10 cellular contexts compared by ENCODE assay signal in the genomic region with DNA sequence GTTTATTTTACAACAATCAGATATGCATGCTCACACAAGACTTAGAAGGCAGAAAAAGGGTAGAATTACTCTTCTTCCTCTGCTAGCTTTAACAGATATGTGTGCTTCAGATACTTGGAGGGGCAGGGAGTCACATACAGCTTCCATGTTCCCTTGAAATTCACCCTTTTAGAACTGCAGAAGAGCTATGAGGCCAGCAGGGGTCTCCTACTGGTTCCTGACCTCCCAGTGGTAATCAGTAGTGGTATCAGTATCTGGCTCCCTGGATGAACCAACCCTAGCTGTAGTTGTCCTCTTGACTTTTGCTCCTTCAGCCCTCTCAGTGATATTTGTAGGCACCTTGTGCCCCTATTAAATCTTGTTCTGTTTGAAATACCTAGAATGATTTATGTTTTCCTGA.
DNase-seq lines count a peak whose midpoint lies in the region; ATAC-seq and TF ChIP-seq lines count a peak whose summit lies in the region.
"Had no signal": no experiment of that assay in that cellular context is flagged by ENCODE, and none has a peak within 500 bp of the region (broad histone marks: within the 10 kb centered on the region; RNA-seq: fewer than 3 reads in every experiment).

No MANE protein-coding gene starts in this region.

- peaks cover 14% of the 10 kb centered on the region for H3K4me1 ChIP-seq in MM.1S (ENCODE audit: low read length)

- peaks cover 20% of the 10 kb centered on the region for H3K27me3 Mint-ChIP-seq in activated CD8-positive, alpha-beta memory T cell treated with anti-CD3 and anti-CD28 coated beads, Interleukin-2, amount 10 ng/mL, durations not matched to agents 7 days and 5 days
- peaks cover 13% of the 10 kb centered on the region for H3K27me3 Mint-ChIP-seq in chondrocyte (ENCODE audit: low read depth)
- H3K27me3 Mint-ChIP-seq in CD4-positive, alpha-beta T cell: peaks cover 37% of the 10 kb centered on the region

- TF ChIP-seq CTCF in MM.1S (IDR thresholded peaks at IDR 0.05; ENCODE audit: low read length): peak; percentile 34
- peak; percentile 41 for TF ChIP-seq CTCF in chondrocyte (IDR thresholded peaks at IDR 0.05)
- TF ChIP-seq CTCF in CD4-positive, alpha-beta T cell (IDR thresholded peaks at IDR 0.05): no peak

- no peaks in the 10 kb centered on the region for H3K9me3 ChIP-seq in MM.1S (replicated peaks; ENCODE audit: insufficient read depth, low read length)
- peaks cover 4% of the 10 kb centered on the region for H3K9me3 ChIP-seq in CD4-positive, alpha-beta T cell (ENCODE audit: control insufficient read depth, low read length)

- no peak overlapping the region for H2AFZ ChIP-seq in MM.1S (ENCODE audit: low read length)

- POLR2A ChIA-PET in CD4-positive, alpha-beta T cell (lab: Charles Lee): no interaction called here

- no peak overlapping the region for H3K4me3 Mint-ChIP-seq in activated CD8-positive, alpha-beta memory T cell treated with anti-CD3 and anti-CD28 coated beads, Interleukin-2, amount 10 ng/mL, durations not matched to agents 7 days and 5 days
- H3K4me3 Mint-ChIP-seq in chondrocyte (ENCODE audit: unreplicated experiment): no peak overlapping the region
- no peak overlapping the region for H3K4me3 Mint-ChIP-seq in stimulated activated effector memory CD8-positive, alpha-beta T cell treated with anti-CD3 and anti-CD28 coated beads, Interleukin-12 subunit alpha, Interleukin-12 subunit beta, amount 100 ng/mL, for 72 hours
- no peak overlapping the region for H3K4me3 Mint-ChIP-seq in CD4-positive, alpha-beta T cell
- H3K4me3 Mint-ChIP-seq: central memory CD8-positive, alpha-beta T cell had no signal

- intact Hi-C loops in CD4-positive, alpha-beta T cell (cut with DNase I, micrococcal nuclease): no loop called here

- H4K20me1 ChIP-seq in MM.1S (ENCODE audit: insufficient read depth, low read length): no peaks in the 10 kb centered on the region

- no peaks in the 10 kb centered on the region for H3K9me3 Mint-ChIP-seq in activated CD8-positive, alpha-beta memory T cell treated with anti-CD3 and anti-CD28 coated beads, Interleukin-2, amount 10 ng/mL, durations not matched to agents 7 days and 5 days (ENCODE audit: low read depth)
- H3K9me3 Mint-ChIP-seq in chondrocyte (ENCODE audit: low read depth): peaks cover 15% of the 10 kb centered on the region
- peaks cover 12% of the 10 kb centered on the region for H3K9me3 Mint-ChIP-seq in stimulated activated effector memory CD8-positive, alpha-beta T cell treated with anti-CD3 and anti-CD28 coated beads, Interleukin-12 subunit alpha, Interleukin-12 subunit beta, amount 100 ng/mL, for 72 hours
- H3K9me3 Mint-ChIP-seq in CD4-positive, alpha-beta T cell: peaks cover 2% of the 10 kb centered on the region

- H3K9ac ChIP-seq in MM.1S (ENCODE audit: low read length): no peak overlapping the region

- H3K4me3 ChIP-seq in MM.1S (ENCODE audit: low read length): no peak overlapping the region

- H3K4me1 Mint-ChIP-seq in activated CD8-positive, alpha-beta memory T cell treated with anti-CD3 and anti-CD28 coated beads, Interleukin-2, amount 10 ng/mL, durations not matched to agents 7 days and 5 days: no peaks in the 10 kb centered on the region
- no peaks in the 10 kb centered on the region for H3K4me1 Mint-ChIP-seq in chondrocyte (ENCODE audit: low read depth)
- no peaks in the 10 kb centered on the region for H3K4me1 Mint-ChIP-seq in stimulated activated effector memory CD8-positive, alpha-beta T cell treated with anti-CD3 and anti-CD28 coated beads, Interleukin-12 subunit alpha, Interleukin-12 subunit beta, amount 100 ng/mL, for 72 hours
- H3K4me1 Mint-ChIP-seq in CD4-positive, alpha-beta T cell (ENCODE audit: low read depth): no peaks in the 10 kb centered on the region
- H3K4me1 Mint-ChIP-seq: central memory CD8-positive, alpha-beta T cell had no signal

- no peak overlapping the region for H3K4me2 ChIP-seq in MM.1S (ENCODE audit: low read depth, low read length)

- peaks cover 5% of the 10 kb centered on the region; the same call in 1 of the 2 replicates for H3F3A ChIP-seq in MM.1S (ENCODE audit: insufficient read depth, low read length)

- CTCF ChIA-PET in activated CD8-positive, alpha-beta memory T cell treated with anti-CD3 and anti-CD28 coated beads, Interleukin-2, amount 10 ng/mL, durations not matched to agents 7 days and 5 days (lab: Charles Lee): interaction anchor here (0.5 kb wide), 1 partner anchor 1346 kb away, joined by 3 read pairs; no protein-coding TSS in a partner anchor
- CTCF ChIA-PET in CD4-positive, alpha-beta T cell (lab: Charles Lee): no interaction called here

- H3K27me3 ChIP-seq in MM.1S (replicated peaks; ENCODE audit: insufficient read depth, low read length): no peaks in the 10 kb centered on the region
- H3K27me3 ChIP-seq in CD4-positive, alpha-beta T cell (ENCODE audit: control insufficient read depth, insufficient read depth, low read length): peaks cover 4% of the 10 kb centered on the region

- DNase-seq in activated CD8-positive, alpha-beta memory T cell treated with anti-CD3 and anti-CD28 coated beads, Interleukin-2, amount 10 ng/mL, durations not matched to agents 7 days and 5 days: no peak
- DNase-seq in activated CD8-positive, alpha-beta memory T cell treated with anti-CD3 and anti-CD28 coated beads, Interleukin-2, amount 50 U/mL, for 4 hours: no peak
- DNase-seq in MM.1S (peak; percentile 13), chondrocyte (ENCODE audit: low spot score) (no peak)
- DNase-seq in stimulated activated effector memory CD8-positive, alpha-beta T cell treated with anti-CD3 and anti-CD28 coated beads, Interleukin-12 subunit alpha, Interleukin-12 subunit beta, amount 100 ng/mL, for 72 hours (ENCODE audit: low spot score in 2 of 2): no peak
- DNase-seq in CD4-positive, alpha-beta T cell: no peak
- DNase-seq: COR-L47 had no signal

- peak; percentile 47 for ATAC-seq in activated CD8-positive, alpha-beta memory T cell treated with anti-CD3 and anti-CD28 coated beads, Interleukin-2, amount 10 ng/mL, durations not matched to agents 7 days and 5 days
- ATAC-seq in stimulated activated effector memory CD8-positive, alpha-beta T cell treated with anti-CD3 and anti-CD28 coated beads, Interleukin-12 subunit alpha, Interleukin-12 subunit beta, amount 100 ng/mL, for 72 hours: peak; percentile 60
- ATAC-seq in HG02759 (IDR thresholded peaks at IDR 0.05; ENCODE audit: unreplicated experiment) (no peak), GM21723 (IDR thresholded peaks at IDR 0.05; ENCODE audit: unreplicated experiment) (no peak)
- no peak for ATAC-seq in CD4-positive, alpha-beta T cell (ENCODE audit: poor library complexity)

- H3K36me3 ChIP-seq in MM.1S (replicated peaks; ENCODE audit: insufficient read depth, low read length): no peaks in the 10 kb centered on the region

- no peaks in the 10 kb centered on the region for H3K36me3 Mint-ChIP-seq in activated CD8-positive, alpha-beta memory T cell treated with anti-CD3 and anti-CD28 coated beads, Interleukin-2, amount 10 ng/mL, durations not matched to agents 7 days and 5 days
- no peaks in the 10 kb centered on the region for H3K36me3 Mint-ChIP-seq in chondrocyte (ENCODE audit: low read depth)
- no peaks in the 10 kb centered on the region for H3K36me3 Mint-ChIP-seq in stimulated activated effector memory CD8-positive, alpha-beta T cell treated with anti-CD3 and anti-CD28 coated beads, Interleukin-12 subunit alpha, Interleukin-12 subunit beta, amount 100 ng/mL, for 72 hours
- H3K36me3 Mint-ChIP-seq in CD4-positive, alpha-beta T cell (ENCODE audit: low read depth): no peaks in the 10 kb centered on the region

- H3K9me2 ChIP-seq in MM.1S (replicated peaks; ENCODE audit: insufficient read depth, low read length): no peaks in the 10 kb centered on the region

- no peak overlapping the region for H3K27ac ChIP-seq in MM.1S (ENCODE audit: low read length)
- H3K27ac ChIP-seq in CD4-positive, alpha-beta T cell (ENCODE audit: low read depth, low read length): no peak overlapping the region

- no peak overlapping the region for H3K27ac Mint-ChIP-seq in activated CD8-positive, alpha-beta memory T cell treated with anti-CD3 and anti-CD28 coated beads, Interleukin-2, amount 10 ng/mL, durations not matched to agents 7 days and 5 days
- H3K27ac Mint-ChIP-seq in chondrocyte (ENCODE audit: unreplicated experiment): no peak overlapping the region
- no peak overlapping the region for H3K27ac Mint-ChIP-seq in stimulated activated effector memory CD8-positive, alpha-beta T cell treated with anti-CD3 and anti-CD28 coated beads, Interleukin-12 subunit alpha, Interleukin-12 subunit beta, amount 100 ng/mL, for 72 hours
- no peak overlapping the region for H3K27ac Mint-ChIP-seq in CD4-positive, alpha-beta T cell

- no peaks in the 10 kb centered on the region for H3K79me2 ChIP-seq in MM.1S (ENCODE audit: low read length)

Comparison
In these comparisons a context has a peak if more than half of its experiments do, and no peak if none do; other contexts are left out.
1. ATAC-seq: peak in activated CD8-positive, alpha-beta memory T cell treated with anti-CD3 and anti-CD28 coated beads, Interleukin-2, amount 10 ng/mL, durations not matched to agents 7 days and 5 days (single experiment) and stimulated activated effector memory CD8-positive, alpha-beta T cell treated with anti-CD3 and anti-CD28 coated beads, Interleukin-12 subunit alpha, Interleukin-12 subunit beta, amount 100 ng/mL, for 72 hours (single experiment); none in HG02759 (single experiment), CD4-positive, alpha-beta T cell (single experiment) and GM21723 (single experiment).